In genomic region chr4:152310223-152310622, GRCh38 we compare ENCODE assay signal across 11 cellular contexts.
DNase-seq lines count a peak whose midpoint lies in the region; ATAC-seq and TF ChIP-seq lines count a peak whose summit lies in the region.
"Had no signal": no experiment of that assay in that cellular context is flagged by ENCODE, and none has a peak within 500 bp of the region (broad histone marks: within the 10 kb centered on the region; RNA-seq: fewer than 3 reads in every experiment).

No MANE protein-coding gene starts in this region.

- H3K9me2 ChIP-seq in hepatocyte (replicated peaks; ENCODE audit: insufficient read depth) = no peaks in the 10 kb centered on the region

- TF ChIP-seq POLR2A in tibial nerve (IDR thresholded peaks at IDR 0.05) = no peak

- H3K4me1 ChIP-seq in tibial nerve (no peaks in the 10 kb centered on the region), hepatocyte (ENCODE audit: insufficient read depth) (no peaks in the 10 kb centered on the region)
- H3K4me1 ChIP-seq: vagina had no signal

- WGBS in tibial nerve, 2 donors = 67 to 75% methylated on average over 2 of the region's 2 CpGs
- 65% methylated on average over 2 of the region's 2 CpGs for WGBS in hepatocyte (ENCODE audit: low lambda C conversion rate, missing lambda C conversion rate)

- no peaks in the 10 kb centered on the region for H3K79me2 ChIP-seq in hepatocyte

- H3K27ac ChIP-seq in VCaP (peak overlapping the region; percentile 69), tibial nerve (no peak overlapping the region), hepatocyte (no peak overlapping the region)
- H3K27ac ChIP-seq: vagina had no signal

- H3K27me3 ChIP-seq in tibial nerve (no peaks in the 10 kb centered on the region), hepatocyte (no peaks in the 10 kb centered on the region)
- H3K27me3 ChIP-seq: vagina had no signal

- DNase-seq in Caki2 (ENCODE audit: low read depth) (peak; percentile 67), HT1080 (ENCODE audit: low read depth) (peak; percentile 94), kidney tubule cell (ENCODE audit: low spot score) (peak; percentile 92), tibial nerve (ENCODE audit: low spot score in 2 of 2) (no peak), hepatocyte (ENCODE audit: low spot score) (no peak)
- DNase-seq: caudate nucleus, RPMI8226 had no signal

- ATAC-seq in HG03520 (IDR thresholded peaks at IDR 0.05; ENCODE audit: unreplicated experiment) = no peak
- ATAC-seq in HG02884 (IDR thresholded peaks at IDR 0.05; ENCODE audit: unreplicated experiment) = no peak

- TF ChIP-seq CTCF in VCaP (conservative IDR thresholded peaks at IDR 0.05) (no peak), tibial nerve (IDR thresholded peaks at IDR 0.05) (no peak), hepatocyte (IDR thresholded peaks at IDR 0.05; ENCODE audit: poor library complexity) (no peak)

- TF ChIP-seq EP300 in tibial nerve (IDR thresholded peaks at IDR 0.05) = no peak

- H4K20me1 ChIP-seq in hepatocyte (ENCODE audit: insufficient read depth, poor library complexity, severe bottlenecking) = no peaks in the 10 kb centered on the region

- in situ Hi-C loops in Caki2 (cut with HindIII; ENCODE audit: low pct_unique_long_range_greater_than_20kb, low sequenced_read_pairs) = no loop called here

- no peak overlapping the region for H2AFZ ChIP-seq in hepatocyte

- no peaks in the 10 kb centered on the region for H3K9me3 ChIP-seq in tibial nerve
- no peaks in the 10 kb centered on the region for H3K9me3 ChIP-seq in hepatocyte (ENCODE audit: low read depth)
- H3K9me3 ChIP-seq: vagina had no signal

- no peak overlapping the region for H3K4me3 ChIP-seq in tibial nerve
- H3K4me3 ChIP-seq in hepatocyte = no peak overlapping the region
- H3K4me3 ChIP-seq: vagina had no signal

- H3K36me3 ChIP-seq in tibial nerve (peaks cover 0 to under 1% (median 0%) of the 10 kb centered on the region in 3 donors), hepatocyte (replicated peaks; ENCODE audit: insufficient read depth, low read depth) (no peaks in the 10 kb centered on the region)
- H3K36me3 ChIP-seq: vagina had no signal

- no peak overlapping the region for H3K4me2 ChIP-seq in hepatocyte

Comparison
In these comparisons a context has a peak if more than half of its experiments do, and no peak if none do; other contexts are left out.
1. DNase-seq: peak in Caki2 (single experiment), HT1080 (single experiment) and kidney tubule cell (single experiment); none in tibial nerve (0 of 2) and hepatocyte (single experiment).